In genomic region chr7:44367475-44368030, GRCh38 we compare ENCODE assay signal across 18 cellular contexts. TPM values are rescaled to one million over a fixed set of nuclear protein-coding genes. Genes with fewer than 3 reads are reported as not detected.
"Had no signal": no experiment of that assay in that cellular context is flagged by ENCODE, and none has a peak within 500 bp of the region (broad histone marks: within the 10 kb centered on the region; RNA-seq: fewer than 3 reads in every experiment).

No MANE protein-coding gene starts in this region.

- H3K27ac ChIP-seq: esophagus squamous epithelium, hepatocyte, left lung, prostate gland, right atrium auricular region had no signal

- FAIRE-seq: small intestine had no signal

- H3K27ac Mint-ChIP-seq: activated naive CD8-positive, alpha-beta T cell; stimulated activated naive CD8-positive, alpha-beta T cell treated with anti-CD3 and anti-CD28 coated beads, Interleukin-15, amount 100 ng/mL, for 72 hours; T-helper 1 cell treated with Interleukin-12 subunit alpha and Interleukin-12 subunit beta and Interleukin-4 antibody, amounts not matched to agents 30 μg/mL and 1 μg/mL, for 36 hours had no signal

- H3K36me3 ChIP-seq: esophagus squamous epithelium, left lung, prostate gland, right atrium auricular region had no signal

- H3K4me1 ChIP-seq: esophagus squamous epithelium, left lung, prostate gland, right atrium auricular region had no signal

- H3K27me3 ChIP-seq: right atrium auricular region had no signal

- DNase-seq: activated CD4-positive, CD25-positive, alpha-beta regulatory T cell treated with anti-CD3 and anti-CD28 coated beads, Interleukin-2, amount 50 U/mL, for 72 hours; dermis blood vessel endothelial cell; effector memory CD4-positive, alpha-beta T cell; esophagus squamous epithelium; left lung; small intestine; stimulated activated CD4-positive, alpha-beta T cell treated with anti-CD3 and anti-CD28 coated beads, Interleukin-15, amount 100 ng/mL, for 24 hours; stimulated activated CD4-positive, alpha-beta T cell treated with anti-CD3 and anti-CD28 coated beads, Interleukin-2, amount 100 ng/mL, for 48 hours; stimulated activated naive CD8-positive, alpha-beta T cell treated with anti-CD3 and anti-CD28 coated beads, Interleukin-15, amount 100 ng/mL, for 72 hours; trophoblast cell had no signal

- H2AFZ ChIP-seq: hepatocyte had no signal

- H3K4me3 Mint-ChIP-seq: activated naive CD8-positive, alpha-beta T cell; stimulated activated naive CD8-positive, alpha-beta T cell treated with anti-CD3 and anti-CD28 coated beads, Interleukin-15, amount 100 ng/mL, for 72 hours; T-helper 1 cell treated with Interleukin-12 subunit alpha and Interleukin-12 subunit beta and Interleukin-4 antibody, amounts not matched to agents 30 μg/mL and 1 μg/mL, for 36 hours had no signal

- ATAC-seq: left lung; stimulated activated naive CD8-positive, alpha-beta T cell treated with anti-CD3 and anti-CD28 coated beads, Interleukin-15, amount 100 ng/mL, for 72 hours had no signal

- H3K9me3 ChIP-seq: esophagus squamous epithelium, left lung, prostate gland, right atrium auricular region had no signal

- H3K4me3 ChIP-seq: esophagus squamous epithelium, hepatocyte, left lung, prostate gland, right atrium auricular region had no signal

- H3K4me2 ChIP-seq: hepatocyte had no signal

- H3K79me2 ChIP-seq: hepatocyte had no signal

RNA-seq across cellular contexts. Expression of gene CAMK2B, which starts 42.2 kb away (rescaled TPM):
- total RNA-seq: fibroblast of villous mesenchyme, kidney epithelial cell, osteoblast had no signal
